12 cellular contexts compared by ENCODE assay signal in genomic region chr1:19665456-19666138, GRCh38. TPM values are rescaled to one million over a fixed set of nuclear protein-coding genes. Genes with fewer than 3 reads are reported as not detected.
DNase-seq lines count a peak whose midpoint lies in the region; ATAC-seq, FAIRE-seq and TF ChIP-seq lines count a peak whose summit lies in the region.
"Had no signal": no experiment of that assay in that cellular context is flagged by ENCODE, and none has a peak within 500 bp of the region (broad histone marks: within the 10 kb centered on the region; RNA-seq: fewer than 3 reads in every experiment).

No MANE protein-coding gene starts in this region.

- H3K27me3 ChIP-seq in A673 (replicated peaks; ENCODE audit: insufficient read depth, low read depth, low read length, poor library complexity) (peaks cover 54% of the 10 kb centered on the region), GM23338 (ENCODE audit: insufficient read depth) (peaks cover 56% of the 10 kb centered on the region), K562 (ENCODE audit: control insufficient read depth in 2 of 2, insufficient read depth in 2 of 2, low read length in 2 of 2) (peaks cover 44 to 80% of the 10 kb centered on the region in 2 experiments; a peak in 4 of 5 replicates)

- peak overlapping the region; percentile 96 for H2AFZ ChIP-seq in GM23338
- no peak overlapping the region for H2AFZ ChIP-seq in K562 (ENCODE audit: low read depth, low read length)

- peak overlapping the region; percentile 83 for H3K4me2 ChIP-seq in GM23338
- no peak overlapping the region for H3K4me2 ChIP-seq in K562 (ENCODE audit: insufficient read depth, low read length)

- H3K79me2 ChIP-seq in GM23338 (replicated peaks; ENCODE audit: insufficient read depth), result no peaks in the 10 kb centered on the region
- no peaks in the 10 kb centered on the region for H3K79me2 ChIP-seq in K562 (ENCODE audit: control insufficient read depth, insufficient read depth, low read length)

- H3K9me2 ChIP-seq in GM23338 (ENCODE audit: insufficient read depth), result no peaks in the 10 kb centered on the region

- FAIRE-seq in K562 (lab: Jason Lieb, UNC), result no peak

- POLR2A ChIA-PET in A673 (lab: Charles Lee; ENCODE audit: low non-redundant PET) (no interaction called here), K562 (lab: Yijun Ruan, JAX) (no interaction called here)

- H3K4me1 ChIP-seq in A673 (ENCODE audit: insufficient read depth, low read length, poor library complexity, severe bottlenecking) (no peaks in the 10 kb centered on the region), GM23338 (ENCODE audit: insufficient read depth) (no peaks in the 10 kb centered on the region), K562 (replicated peaks in 1 of 2; ENCODE audit: control insufficient read depth in 2 of 2, insufficient read depth in 2 of 2, low read length in 2 of 2) (peaks cover 0 to 21% of the 10 kb centered on the region in 2 experiments; a peak in 2 of 5 replicates)

- CTCF ChIA-PET in A673 (lab: Charles Lee) (no interaction called here), K562 (lab: Yijun Ruan, JAX; ENCODE audit: low intra/inter-chr PET ratio) (no interaction called here)

- 16% methylated on average over 51 of the region's 63 CpGs for WGBS in K562 (ENCODE audit: insufficient coverage, low coverage, missing lambda C conversion rate)

- H3K4me1 Mint-ChIP-seq in GM23338, result peaks cover 7% of the 10 kb centered on the region; the same call in 2 of the 3 replicates

- H3K27me3 Mint-ChIP-seq in GM23338 (ENCODE audit: insufficient read depth, low read depth, poor library complexity), result peaks cover 53% of the 10 kb centered on the region

- H3K9me3 ChIP-seq in A673 (ENCODE audit: low read depth, low read length, poor library complexity, severe bottlenecking), result no peaks in the 10 kb centered on the region
- no peaks in the 10 kb centered on the region for H3K9me3 ChIP-seq in K562 (replicated peaks; ENCODE audit: control insufficient read depth, insufficient read depth, low read depth, low read length)
- H3K9me3 ChIP-seq: thyroid gland had no signal

- no peak for TF ChIP-seq EP300 in K562 (IDR thresholded peaks at IDR 0.05; ENCODE audit: low read length)

- H3K27ac ChIP-seq in A673 (ENCODE audit: low read depth, low read length, poor library complexity, severe bottlenecking) (no peak overlapping the region), GM23338 (ENCODE audit: low read depth) (no peak overlapping the region), K562 (ENCODE audit: extremely low read depth, low read depth, low read length) (no peak overlapping the region)
- H3K27ac ChIP-seq: thyroid gland had no signal

- intact Hi-C loops in A673 (cut with micrococcal nuclease; ENCODE audit: unreplicated experiment) (no loop called here), K562 (cut with micrococcal nuclease) (no loop called here)

- no peaks in the 10 kb centered on the region for H3K9me1 ChIP-seq in K562 (ENCODE audit: control insufficient read depth, insufficient read depth, low read length)

- peak overlapping the region; percentile 74 for H3K4me3 Mint-ChIP-seq in GM23338

- no peak for TF ChIP-seq CTCF in A673 (conservative IDR thresholded peaks at IDR 0.05; ENCODE audit: low read depth, low read length)
- peak in 1 of 2 experiments; percentile 14; a peak in 1 of 4 replicates for TF ChIP-seq CTCF in GM23338 (conservative IDR thresholded peaks at IDR 0.05; ENCODE audit: low read depth in 2 of 2)
- TF ChIP-seq CTCF in K562 (IDR thresholded peaks at IDR 0.05 in 2 of 3, conservative IDR thresholded peaks at IDR 0.05 in 1 of 3; ENCODE audit: insufficient read depth in 2 of 3, low read depth in 1 of 3, low read length in 3 of 3), result no peak
- no peak for TF ChIP-seq CTCF in GM20000 (IDR thresholded peaks at IDR 0.05; ENCODE audit: extremely low read depth, missing control alignments)

- H3K36me3 ChIP-seq in A673 (ENCODE audit: insufficient read depth, low read length, poor library complexity, severe bottlenecking) (no peaks in the 10 kb centered on the region), GM23338 (ENCODE audit: insufficient read depth) (no peaks in the 10 kb centered on the region), K562 (ENCODE audit: control insufficient read depth, insufficient read depth, low read length) (no peaks in the 10 kb centered on the region)
- H3K36me3 ChIP-seq: thyroid gland had no signal

- H3F3A ChIP-seq in GM23338 (replicated peaks; ENCODE audit: low read depth), result 0 out of 2 replicates have a peak, but pooled peaks cover 6% of the 10 kb centered on the region

- ATAC-seq in GM23338 (peak; percentile 78), K562 (no peak; the same call in 1 of the 3 replicates), GM19023 (IDR thresholded peaks at IDR 0.05; ENCODE audit: unreplicated experiment) (no peak)

- DNase-seq in A673 (ENCODE audit: low spot score) (no peak), GM23338 (ENCODE audit: low spot score) (peak; percentile 78), K562 (ENCODE audit: extremely low read depth in 1 of 4, low spot score in 3 of 4) (peak in 1 of 4 experiments; percentile 31), left kidney (ENCODE audit: low read depth, low spot score) (peak; percentile 59), SKM-1 treated with dmso at 0.1 percent for 144 hours (lab: John Stamatoyannopoulos, UW; ENCODE audit: unreplicated experiment) (no peak), germinal center (ENCODE audit: low spot score) (no peak), GM20000 (ENCODE audit: low spot score) (no peak)
- DNase-seq: activated CD8-positive, alpha-beta memory T cell treated with anti-CD3 and anti-CD28 coated beads for 24 hours; HCEC 1CT; NCI-H2029 treated with DMSO at 0.1 percent for 48 hours; thyroid gland had no signal

- no peak for TF ChIP-seq POLR2A in K562 (conservative IDR thresholded peaks at IDR 0.05)

- H4K20me1 ChIP-seq in GM23338 (replicated peaks; ENCODE audit: insufficient read depth), result no peaks in the 10 kb centered on the region
- peaks cover 5% of the 10 kb centered on the region for H4K20me1 ChIP-seq in K562 (replicated peaks; ENCODE audit: control insufficient read depth, insufficient read depth, low read length)

- no peak for TF ChIP-seq RAD21 in K562 (CRISPR knock-in tag; conservative IDR thresholded peaks at IDR 0.05 in 1 of 2, IDR thresholded peaks at IDR 0.05 in 1 of 2)

- H3K27ac Mint-ChIP-seq in GM23338, result no peak overlapping the region

- H3K4me3 ChIP-seq in A673 (ENCODE audit: low read depth, low read length, poor library complexity, severe bottlenecking) (peak overlapping the region; percentile 28), GM23338 (peak overlapping the region; percentile 63), K562 (no peak overlapping the region)
- H3K4me3 ChIP-seq: thyroid gland had no signal

- no peak overlapping the region for H3K9ac ChIP-seq in K562 (ENCODE audit: insufficient read depth in 1 of 2, low read depth in 2 of 2, low read length in 2 of 2)

- in situ Hi-C loops in K562 (cut with MboI), result loop anchor here (25.0 kb wide), 1 partner anchor 1053 kb away; no protein-coding TSS in a partner anchor

- peaks cover 5% of the 10 kb centered on the region; the same call in 1 of the 3 replicates for H3K36me3 Mint-ChIP-seq in GM23338 (ENCODE audit: low read depth)

- BruUV-seq in A673 (replicated peaks; lab: Mats Ljungman, UMichigan), result no TSS peak
- BruUV-seq in K562 (replicated peaks; lab: Mats Ljungman, UMichigan), result no TSS peak

- H3K9me3 Mint-ChIP-seq in GM23338, result no peaks in the 10 kb centered on the region; the same call in 2 of the 3 replicates

RNA-seq across cellular contexts. Expression of gene HTR6, which starts 0.9 kb away (rescaled TPM):
- not detected in 2 replicates for total RNA-seq in A673 (2021)
- total RNA-seq in GM23338 (2014; rRNA removed; shearing (Covaris generic)), result 0.66 and 0.82 TPM in 2 replicates
- 0.14 and 0.26 TPM in 2 replicates for polyA plus RNA-seq in GM23338 (2016; fragmentation: Nextera tagmentation; extraction: Ambion mirVana)
- total RNA-seq in K562 (2011; cell fraction: chromatin; rRNA removed; ENCODE audit: low replicate concordance), result not detected in 2 replicates
- not detected in 2 replicates for total RNA-seq in K562 (2011; cell fraction: nucleolus; rRNA removed)
- total RNA-seq in K562 (2011; cell fraction: nucleoplasm; rRNA removed), result not detected in 2 replicates
- total RNA-seq in K562 (2014; rRNA removed), result not detected in 2 replicates
- total RNA-seq in K562 (2014; rRNA removed; fragmentation: Illumina TruSeq; extraction: Trizol), result not detected in 2 replicates
- total RNA-seq in K562 (2015; rRNA removed; fragmentation: Illumina TruSeq; extraction: Trizol), result not detected in 2 replicates
- total RNA-seq in K562 (2021), result not detected in 2 replicates
- polyA plus RNA-seq in K562 (2011; rRNA removed), result not detected in 2 replicates
- polyA plus RNA-seq in K562 (2011; cell fraction: cytosol; rRNA removed), result not detected in 2 replicates
- polyA plus RNA-seq in K562 (2011; cell fraction: nucleus; rRNA removed), result not detected in 2 replicates
- not detected in 2 replicates for polyA plus RNA-seq in K562 (2012)
- not detected in 2 replicates for polyA plus RNA-seq in K562 (2014; fragmentation: Illumina TruSeq; extraction: Trizol)
- polyA plus RNA-seq in K562 (2014; fragmentation: Nextera tagmentation; extraction: Ambion mirVana), result not detected
- not detected in 2 replicates for polyA plus RNA-seq in K562 (2014; rRNA removed)
- not detected in 2 replicates for polyA minus RNA-seq in K562 (2011; rRNA and poly(A)+ RNA removed)
- polyA minus RNA-seq in K562 (2011; cell fraction: cytosol; rRNA and poly(A)+ RNA removed), result not detected in 2 replicates
- polyA minus RNA-seq in K562 (2011; cell fraction: nucleus; rRNA and poly(A)+ RNA removed), result not detected in 2 replicates
- total RNA-seq: thyroid gland had no signal

RNA-seq across cellular contexts. Expression of gene NBL1, which starts 21.5 kb away (rescaled TPM):
- total RNA-seq in A673 (2021) (7.9 and 12.5 TPM in 2 replicates), K562 (2014; rRNA removed) (2.4 and 4.9 TPM in 2 replicates), K562 (2014; rRNA removed; fragmentation: Illumina TruSeq; extraction: Trizol) (0.80 and 0.91 TPM in 2 replicates), K562 (2015; rRNA removed; fragmentation: Illumina TruSeq; extraction: Trizol) (1.0 and 1.4 TPM in 2 replicates), K562 (2021) (3.4 and 3.7 TPM in 2 replicates)
- 8.0 and 10.6 TPM in 2 replicates for total RNA-seq in GM23338 (2014; rRNA removed; shearing (Covaris generic))
- polyA plus RNA-seq in GM23338 (2016; fragmentation: Nextera tagmentation; extraction: Ambion mirVana) (5.4 and 6.1 TPM in 2 replicates), K562 (2011; rRNA removed) (3.2 and 4.1 TPM in 2 replicates), K562 (2014; fragmentation: Illumina TruSeq; extraction: Trizol) (1.3 and 2.1 TPM in 2 replicates), K562 (2014; fragmentation: Nextera tagmentation; extraction: Ambion mirVana) (under 1 TPM in 1 of 2 experiments, not detected in 1; 0.10 TPM), K562 (2014; rRNA removed) (2.2 and 2.8 TPM in 2 replicates)
- 1.2 and 4.9 TPM in 2 replicates for total RNA-seq in K562 (2011; cell fraction: chromatin; rRNA removed; ENCODE audit: low replicate concordance)
- 2.9 and 5.3 TPM in 2 replicates for total RNA-seq in K562 (2011; cell fraction: nucleolus; rRNA removed)
- 2.1 and 4.1 TPM in 2 replicates for total RNA-seq in K562 (2011; cell fraction: nucleoplasm; rRNA removed)
- 2.8 and 8.3 TPM in 2 replicates for polyA plus RNA-seq in K562 (2011; cell fraction: cytosol; rRNA removed)
- polyA plus RNA-seq in K562 (2011; cell fraction: nucleus; rRNA removed), result 1.8 and 3.1 TPM in 2 replicates
- 1.6 and 1.8 TPM in 2 replicates for polyA plus RNA-seq in K562 (2012)
- polyA minus RNA-seq in K562 (2011; rRNA and poly(A)+ RNA removed), result 2.0 and 2.8 TPM in 2 replicates
- 5.2 and 5.6 TPM in 2 replicates for polyA minus RNA-seq in K562 (2011; cell fraction: cytosol; rRNA and poly(A)+ RNA removed)
- polyA minus RNA-seq in K562 (2011; cell fraction: nucleus; rRNA and poly(A)+ RNA removed), result 0.81 and 2.0 TPM in 2 replicates

Comparison
In these comparisons a context has a peak if more than half of its experiments do, and no peak if none do; other contexts are left out.
1. DNase-seq: peak in GM23338 (single experiment) and left kidney (single experiment); none in A673 (single experiment), SKM-1 treated with dmso at 0.1 percent for 144 hours (single experiment), germinal center (single experiment) and GM20000 (single experiment).